22 cellular contexts compared by ENCODE assay signal in the genomic region with DNA sequence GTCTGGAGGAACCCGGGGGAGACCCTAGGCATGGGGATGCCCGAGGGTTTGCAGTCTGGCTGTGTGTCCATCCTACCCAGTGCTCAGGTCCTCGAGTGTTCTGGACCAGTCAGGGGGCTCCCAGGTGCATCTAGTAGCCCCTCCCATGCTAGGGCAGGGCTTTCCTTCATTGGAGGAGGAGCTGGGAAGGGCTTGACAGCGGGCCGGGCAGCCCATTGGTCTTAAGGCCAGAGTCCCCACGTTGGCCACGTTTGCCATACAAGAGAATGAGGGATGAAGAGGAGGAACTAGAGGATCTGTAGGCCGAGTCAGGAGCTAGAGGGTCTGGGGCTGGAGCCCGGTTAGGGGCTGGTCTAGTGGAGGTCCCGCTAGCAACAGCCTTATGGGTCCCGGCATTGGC. TPM values are rescaled to one million over a fixed set of nuclear protein-coding genes. Genes with fewer than 3 reads are reported as not detected.
DNase-seq lines count a peak whose midpoint lies in the region; ATAC-seq, FAIRE-seq and TF ChIP-seq lines count a peak whose summit lies in the region.
"Had no signal": no experiment of that assay in that cellular context is flagged by ENCODE, and none has a peak within 500 bp of the region (broad histone marks: within the 10 kb centered on the region; RNA-seq: fewer than 3 reads in every experiment).

No MANE protein-coding gene starts in this region.

- 80% methylated on average over 11 of the region's 11 CpGs; no CpG with 5 or more reads in 1 of the 2 experiments for WGBS in H1 (ENCODE audit: extremely low coverage in 1 of 2, insufficient coverage in 1 of 2, insufficient read length in 1 of 2, insufficient replicate concordance in 2 of 2, low coverage in 1 of 2, low lambda C conversion rate in 2 of 2, missing lambda C conversion rate in 1 of 2), 2 experiments
- no CpG with 5 or more reads among the region's 11 CpGs for WGBS in neuronal stem cell (ENCODE audit: extremely low coverage in 2 of 2, insufficient read length in 2 of 2, insufficient replicate concordance in 1 of 2), 2 donors
- WGBS in transverse colon (ENCODE audit: low coverage in 1 of 2), 2 donors, result 35% methylated on average over 10 of the region's 11 CpGs; no CpG with 5 or more reads in 1 of the 2 donors

- H3K23ac ChIP-seq in H1 (ENCODE audit: insufficient read length), result no peak overlapping the region
- H3K23ac ChIP-seq in neuronal stem cell (ENCODE audit: low read depth, low read length, poor library complexity), result no peak overlapping the region

- H3K4me2 ChIP-seq in H1 (ENCODE audit: insufficient read depth in 1 of 2, low read depth in 2 of 2, low read length in 2 of 2) (peak overlapping the region in 1 of 2 experiments; percentile 64; a peak in 2 of 4 replicates), neuronal stem cell (ENCODE audit: insufficient read depth, low read length, poor library complexity, severe bottlenecking) (no peak overlapping the region)
- H3K4me2 ChIP-seq: BLaER1 treated with 17β-estradiol and CSF1 and Interleukin-3, amounts not matched to agents 10 nM and 100 nM had no signal

- no peaks in the 10 kb centered on the region for H3K79me1 ChIP-seq in H1 (ENCODE audit: low read depth, low read length)
- no peaks in the 10 kb centered on the region for H3K79me1 ChIP-seq in neuronal stem cell (ENCODE audit: low read depth, low read length)

- no peak for TF ChIP-seq POLR2A in H1 (IDR thresholded peaks at IDR 0.05; ENCODE audit: control extremely low read depth in 1 of 2, low read depth in 2 of 2, low read length in 2 of 2)
- no peak for TF ChIP-seq POLR2A in transverse colon (IDR thresholded peaks at IDR 0.05)

- H3K4me3 ChIP-seq in HEK293 (ENCODE audit: low read depth, low read length) (no peak overlapping the region), H1 (ENCODE audit: extremely low read depth in 1 of 4, insufficient read depth in 2 of 4, low read depth in 3 of 4, low read length in 4 of 4) (no peak overlapping the region), neuronal stem cell (ENCODE audit: low read length in 2 of 2) (no peak overlapping the region), transverse colon (no peak overlapping the region)
- H3K4me3 ChIP-seq: BLaER1 treated with 17β-estradiol and CSF1 and Interleukin-3, amounts not matched to agents 10 nM and 100 nM; MG63 had no signal

- H2BK120ac ChIP-seq in H1 (replicated peaks; ENCODE audit: low read depth, low read length) (no peak overlapping the region), neuronal stem cell (ENCODE audit: low read depth, low read length) (no peak overlapping the region)

- no peak overlapping the region for H2BK12ac ChIP-seq in H1 (ENCODE audit: low read depth, low read length)
- no peak overlapping the region for H2BK12ac ChIP-seq in neuronal stem cell (ENCODE audit: low read length)

- POLR2A ChIA-PET in HEK293 (lab: Yijun Ruan, JAX), result no interaction called here
- POLR2A ChIA-PET in H1 (lab: Charles Lee; ENCODE audit: partially characterized antibody), result interaction anchor here (0.6 to 1.8 kb wide), 4 partner anchors 11 to 145 kb away, joined by 3 to 8 read pairs (median 4); partner anchors contain the start of gene CTSV

- H4K8ac ChIP-seq in H1 (ENCODE audit: extremely low read depth, insufficient read depth, low read length) (no peak overlapping the region), neuronal stem cell (ENCODE audit: low read depth, low read length) (no peak overlapping the region)

- H3K18ac ChIP-seq in H1 (ENCODE audit: extremely low read depth, low read length) (no peak overlapping the region), neuronal stem cell (ENCODE audit: low read length) (peak overlapping the region; percentile 38)

- H3K4me1 ChIP-seq in HEK293 (ENCODE audit: control insufficient read depth, insufficient read depth, low read length), result no peaks in the 10 kb centered on the region
- peaks cover 0 to 11% (median 4%) of the 10 kb centered on the region in 4 experiments; a peak in 5 of 7 replicates for H3K4me1 ChIP-seq in H1 (replicated peaks in 1 of 4; ENCODE audit: control insufficient read depth in 3 of 4, insufficient read depth in 4 of 4, low read length in 3 of 4)
- H3K4me1 ChIP-seq in neuronal stem cell (ENCODE audit: control insufficient read depth in 2 of 2, insufficient read depth in 1 of 2, low read depth in 1 of 2, low read length in 2 of 2), result peaks cover 1 to 3% of the 10 kb centered on the region in 2 donors
- H3K4me1 ChIP-seq in transverse colon, result no peaks in the 10 kb centered on the region
- H3K4me1 ChIP-seq: BLaER1 treated with 17β-estradiol and CSF1 and Interleukin-3, amounts not matched to agents 10 nM and 100 nM had no signal

- H3K14ac ChIP-seq in H1 (ENCODE audit: insufficient read length) (no peak overlapping the region), neuronal stem cell (ENCODE audit: low read length) (no peak overlapping the region)

- peak; percentile 42 for FAIRE-seq in H1 (lab: Jason Lieb, UNC)
- FAIRE-seq: H54 had no signal

- no peaks in the 10 kb centered on the region for H3K23me2 ChIP-seq in H1 (ENCODE audit: low read depth, low read length)

- in situ Hi-C loops in transverse colon (cut with MboI; ENCODE audit: low pct_ligation_motif_present in 1 of 4, low pct_unique_long_range_greater_than_20kb in 1 of 4, low sequenced_read_pairs in 3 of 4), result no loop called here

- CTCF ChIA-PET in HEK293 (lab: Yijun Ruan, JAX) (no interaction called here), H1 (lab: Charles Lee; ENCODE audit: partially characterized antibody) (interaction anchor here (0.5 to 2.7 kb wide), 3 partner anchors 47 to 219 kb away, joined by 3 to 7 read pairs (median 3); no protein-coding TSS in a partner anchor)

- DNase-seq in DMS53 (lab: John Stamatoyannopoulos, UW), result peak; percentile 59
- peak in 1 of 2 experiments; percentile 60 for DNase-seq in H1 (ENCODE audit: low read depth in 1 of 2, low spot score in 2 of 2)
- DNase-seq in neuronal stem cell (ENCODE audit: low spot score), result no peak
- no peak for DNase-seq in NCI-H510A (lab: John Stamatoyannopoulos, UW)
- DNase-seq in HuH-7 (ENCODE audit: low spot score), result no peak
- no peak for DNase-seq in transverse colon
- DNase-seq: CD4-positive, alpha-beta memory T cell; GF-D8; MG63; NCI-H1048; NCI-H1417 treated with DMSO at 0.1 percent for 48 hours; NCI-H187 treated with DMSO at 0.1 percent for 48 hours; NCI-H2107; NCI-H446 treated with DMSO at 0.1 percent for 48 hours; NCI-H748 treated with DMSO at 0.1 percent for 48 hours; NK-92 treated with Interleukin-12 subunit alpha and Interleukin-12 subunit beta, amount 100 ng/mL, for 24 hours had no signal

- H3K36me3 ChIP-seq in HEK293 (ENCODE audit: control insufficient read depth in 2 of 2, insufficient read depth in 1 of 2, low read length in 2 of 2), result no peaks in the 10 kb centered on the region
- no peaks in the 10 kb centered on the region for H3K36me3 ChIP-seq in H1 (ENCODE audit: control insufficient read depth in 2 of 4, insufficient read depth in 4 of 4, low read length in 3 of 4)
- no peaks in the 10 kb centered on the region for H3K36me3 ChIP-seq in neuronal stem cell (replicated peaks in 1 of 2; ENCODE audit: control insufficient read depth in 2 of 2, insufficient read depth in 2 of 2, low read length in 2 of 2)
- no peaks in the 10 kb centered on the region for H3K36me3 ChIP-seq in transverse colon
- H3K36me3 ChIP-seq: BLaER1 treated with 17β-estradiol and CSF1 and Interleukin-3, amounts not matched to agents 10 nM and 100 nM; MG63 had no signal

- TF ChIP-seq RAD21 in H1 (IDR thresholded peaks at IDR 0.05 in 1 of 2, conservative IDR thresholded peaks at IDR 0.05 in 1 of 2; ENCODE audit: low read depth in 2 of 2, low read length in 2 of 2), result no peak

- TF ChIP-seq CTCF in HEK293 (tag by site-specific recombination; IDR thresholded peaks at IDR 0.05) (no peak), H1 (IDR thresholded peaks at IDR 0.05; ENCODE audit: control extremely low read depth in 1 of 3, insufficient read depth in 1 of 3, low read depth in 1 of 3, low read length in 3 of 3) (no peak), transverse colon (IDR thresholded peaks at IDR 0.05) (no peak)

- H2BK15ac ChIP-seq in H1 (ENCODE audit: low read length), result no peak overlapping the region
- H2BK15ac ChIP-seq in neuronal stem cell (ENCODE audit: low read length), result no peak overlapping the region

- H2BK5ac ChIP-seq in H1 (ENCODE audit: low read depth, low read length), result no peak overlapping the region
- H2BK5ac ChIP-seq in neuronal stem cell (ENCODE audit: low read length), result no peak overlapping the region

- H3K4ac ChIP-seq in H1 (replicated peaks; ENCODE audit: insufficient read length, low read depth, low read length), result no peak overlapping the region
- H3K4ac ChIP-seq in neuronal stem cell (ENCODE audit: low read length), result no peak overlapping the region

- no peak overlapping the region for H3K9ac ChIP-seq in H1 (replicated peaks in 1 of 4; ENCODE audit: extremely low read depth in 1 of 4, low read depth in 3 of 4, low read length in 3 of 4)
- H3K9ac ChIP-seq in neuronal stem cell (ENCODE audit: low read depth, low read length, poor library complexity), result no peak overlapping the region
- H3K9ac ChIP-seq: BLaER1 treated with 17β-estradiol and CSF1 and Interleukin-3, amounts not matched to agents 10 nM and 100 nM had no signal

- H2BK20ac ChIP-seq in H1 (ENCODE audit: low read length), result no peak overlapping the region

- no peaks in the 10 kb centered on the region for H4K20me1 ChIP-seq in H1 (replicated peaks in 1 of 2; ENCODE audit: control insufficient read depth in 1 of 2, insufficient read depth in 2 of 2, low read length in 2 of 2)
- H4K20me1 ChIP-seq: BLaER1 treated with 17β-estradiol and CSF1 and Interleukin-3, amounts not matched to agents 10 nM and 100 nM had no signal

- intact Hi-C loops in transverse colon (cut with DNase I; ENCODE audit: low total_unique reads), result no loop called here

- no peak overlapping the region for H2AFZ ChIP-seq in H1 (ENCODE audit: low read length)
- H2AFZ ChIP-seq in neuronal stem cell (ENCODE audit: low read length), result no peak overlapping the region

- no peak for ATAC-seq in GM21360 (IDR thresholded peaks at IDR 0.05; ENCODE audit: unreplicated experiment)
- ATAC-seq: SK-N-SH treated with all-trans-retinoic acid at 6 μM for 48 hours had no signal

- H3K56ac ChIP-seq in H1 (replicated peaks; ENCODE audit: insufficient read length, low read depth, low read length), result no peak overlapping the region

- H4K91ac ChIP-seq in H1 (replicated peaks; ENCODE audit: insufficient read length, low read length) (no peak overlapping the region), neuronal stem cell (ENCODE audit: low read depth, low read length, poor library complexity) (no peak overlapping the region)

- no peak overlapping the region for H4K5ac ChIP-seq in H1 (ENCODE audit: insufficient read length, low read depth, low read length)

- H3K27me3 ChIP-seq in H1 (replicated peaks in 1 of 4; ENCODE audit: control insufficient read depth in 3 of 4, extremely low read depth in 1 of 4, insufficient read depth in 3 of 4, low read length in 3 of 4) (no peaks in the 10 kb centered on the region), neuronal stem cell (ENCODE audit: control insufficient read depth in 3 of 3, insufficient read depth in 3 of 3, low read depth in 1 of 3, low read length in 3 of 3) (peaks cover 0 to 8% (median 0%) of the 10 kb centered on the region in 3 experiments), transverse colon (peaks cover 82% of the 10 kb centered on the region)
- H3K27me3 ChIP-seq: BLaER1 treated with 17β-estradiol and CSF1 and Interleukin-3, amounts not matched to agents 10 nM and 100 nM had no signal

- H3K27ac ChIP-seq in HEK293 (ENCODE audit: extremely low read depth, low read depth, low read length) (no peak overlapping the region), H1 (ENCODE audit: low read depth, low read length) (no peak overlapping the region), neuronal stem cell (replicated peaks; ENCODE audit: low read length) (no peak overlapping the region), transverse colon (no peak overlapping the region)
- H3K27ac ChIP-seq: 22Rv1; BLaER1 treated with 17β-estradiol and CSF1 and Interleukin-3, amounts not matched to agents 10 nM and 100 nM had no signal

- no peaks in the 10 kb centered on the region for H3K79me2 ChIP-seq in H1 (ENCODE audit: control insufficient read depth in 1 of 2, insufficient read depth in 2 of 2, low read length in 2 of 2)

- TF ChIP-seq EP300 in H1 (IDR thresholded peaks at IDR 0.05; ENCODE audit: borderline replicate concordance in 1 of 2, low read depth in 2 of 2, low read length in 2 of 2) (no peak), transverse colon (IDR thresholded peaks at IDR 0.05; ENCODE audit: low read depth) (no peak)

- H3K9me3 ChIP-seq in HEK293 (ENCODE audit: control insufficient read depth, insufficient read depth, low read depth, low read length) (no peaks in the 10 kb centered on the region), H1 (ENCODE audit: insufficient read depth in 2 of 2, low read depth in 1 of 2, low read length in 1 of 2) (no peaks in the 10 kb centered on the region), neuronal stem cell (replicated peaks in 1 of 2; ENCODE audit: control insufficient read depth in 2 of 2, insufficient read depth in 1 of 2, low read depth in 1 of 2, low read length in 2 of 2) (no peaks in the 10 kb centered on the region), transverse colon (no peaks in the 10 kb centered on the region)
- H3K9me3 ChIP-seq: MG63 had no signal

- H2AK5ac ChIP-seq in H1 (ENCODE audit: low read depth, low read length), result no peak overlapping the region
- no peak overlapping the region for H2AK5ac ChIP-seq in neuronal stem cell (ENCODE audit: low read depth, low read length)

RNA-seq across cellular contexts. Expression of gene CTSV, which starts 37.3 kb away (rescaled TPM):
- 113 and 114 TPM in 2 replicates for total RNA-seq in H1 (2021; fragmentation: NEBNext Ultra II Directional; extraction: Animal tissue kit (Norgen Biotek cat#: 25700))
- 57.0 and 91.0 TPM in 2 replicates for polyA plus RNA-seq in H1 (2011; rRNA removed)
- 120 TPM for polyA plus RNA-seq in H1 (2011; cell fraction: cytosol; rRNA removed)
- 49.1 TPM for polyA plus RNA-seq in H1 (2011; cell fraction: nucleus; rRNA removed)
- polyA plus RNA-seq in H1 (2012, experiment 1 of 2), result 144 to 161 TPM (median 149 TPM) in 4 replicates
- polyA plus RNA-seq in H1 (2012, experiment 2 of 2), result 23.4 TPM
- polyA plus RNA-seq in H1 (2013, experiment 1 of 2), result 96.5 TPM
- 110 TPM for polyA plus RNA-seq in H1 (2013, experiment 2 of 2)
- 71.6 and 77.0 TPM in 2 replicates for polyA minus RNA-seq in H1 (2011; rRNA and poly(A)+ RNA removed)
- polyA minus RNA-seq in H1 (2011; cell fraction: cytosol; rRNA and poly(A)+ RNA removed), result 21.8 TPM
- polyA minus RNA-seq in H1 (2011; cell fraction: nucleus; rRNA and poly(A)+ RNA removed), result 36.7 TPM
- polyA plus RNA-seq in neuronal stem cell (2013, experiment 1 of 2), result 20.7 TPM
- 20.4 TPM for polyA plus RNA-seq in neuronal stem cell (2013, experiment 2 of 2)
- total RNA-seq in transverse colon, result 1 to 10 TPM in 2 of 4 donors, under 1 TPM in 1, not detected in 1; 0.37 to 6.3 (median 4.8) TPM
- total RNA-seq: CD4-positive, alpha-beta memory T cell had no signal
- polyA plus RNA-seq: CD4-positive, alpha-beta memory T cell had no signal

Comparison
In these comparisons a context has a peak if more than half of its experiments do, and no peak if none do; other contexts are left out.
1. RNA of gene CTSV, which starts 37.3 kb away (total RNA-seq): 113 to 114 TPM in H1; 0.37 to 6.3 TPM in transverse colon; every median in the first group is over 10 times any median in the second.